17 cellular contexts compared by ENCODE assay signal in the genomic region with DNA sequence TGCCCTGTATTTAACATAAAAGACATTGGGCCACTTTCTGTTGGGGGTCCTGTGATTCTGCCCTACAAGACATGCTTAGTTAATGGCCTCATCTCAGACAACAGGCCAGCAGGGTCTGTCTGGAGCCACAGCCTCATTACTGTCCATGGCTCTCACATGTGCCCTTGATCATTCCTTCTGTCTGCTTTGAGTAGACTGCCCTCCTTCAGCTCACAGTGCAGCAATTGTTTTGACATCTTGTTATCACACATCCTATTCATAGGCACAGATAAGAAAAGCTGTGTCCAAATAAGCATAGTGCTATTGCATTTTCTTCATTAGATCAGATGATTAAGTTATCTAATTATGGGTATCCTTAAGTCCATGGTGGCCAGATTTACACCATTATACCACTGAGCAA.
DNase-seq lines count a peak whose midpoint lies in the region; ATAC-seq and TF ChIP-seq lines count a peak whose summit lies in the region.
"Had no signal": no experiment of that assay in that cellular context is flagged by ENCODE, and none has a peak within 500 bp of the region (broad histone marks: within the 10 kb centered on the region; RNA-seq: fewer than 3 reads in every experiment).

No MANE protein-coding gene starts in this region.

- no peak overlapping the region for H3K4me3 Mint-ChIP-seq in mesothelial cell of epicardium
- H3K4me3 Mint-ChIP-seq: CD8-positive, alpha-beta T cell had no signal

- H3K36me3 Mint-ChIP-seq in mesothelial cell of epicardium: no peaks in the 10 kb centered on the region
- H3K36me3 Mint-ChIP-seq: CD8-positive, alpha-beta T cell had no signal

- H3K9me3 ChIP-seq in cardiac muscle cell (ENCODE audit: low read depth): no peaks in the 10 kb centered on the region
- no peaks in the 10 kb centered on the region for H3K9me3 ChIP-seq in HAP-1

- no peaks in the 10 kb centered on the region for H3K9me3 Mint-ChIP-seq in mesothelial cell of epicardium
- H3K9me3 Mint-ChIP-seq: CD8-positive, alpha-beta T cell had no signal

- no peaks in the 10 kb centered on the region for H3K36me3 ChIP-seq in cardiac muscle cell
- H3K36me3 ChIP-seq in HAP-1 (replicated peaks): no peaks in the 10 kb centered on the region

- H3K27ac ChIP-seq in cardiac muscle cell: peak overlapping the region; percentile 7
- H3K27ac ChIP-seq: RWPE1 had no signal

- H3K4me1 Mint-ChIP-seq in mesothelial cell of epicardium: peaks cover 17% of the 10 kb centered on the region

- intact Hi-C loops in left ventricle myocardium superior (cut with micrococcal nuclease): no loop called here
- intact Hi-C loops in sciatic nerve (cut with DNase I): loop anchor here (2.0 kb wide), 1 partner anchor 47 kb away; no protein-coding TSS in a partner anchor

- H3K27me3 Mint-ChIP-seq in mesothelial cell of epicardium (ENCODE audit: low read depth): no peaks in the 10 kb centered on the region

- DNase-seq in cardiac muscle cell (ENCODE audit: low read depth in 1 of 2, low spot score in 1 of 2) (peak; percentile 28 to 30), left ventricle myocardium superior (no peak), fibroblast of the aortic adventitia (ENCODE audit: low read depth) (peak; percentile 30), mesothelial cell of epicardium (ENCODE audit: low spot score in 2 of 2, unreplicated experiment in 2 of 2) (no peak), HuH-7 (ENCODE audit: low spot score) (no peak), sciatic nerve (ENCODE audit: low spot score) (no peak), HAP-1 (ENCODE audit: low spot score in 2 of 2) (no peak)
- DNase-seq: 8988T; CD8-positive, alpha-beta T cell; DMS79 treated with DMSO at 0.1 percent for 48 hours; MV-4-11; NCI-H1417; NCI-H2029 treated with DMSO at 0.1 percent for 48 hours; NCI-H446 treated with DMSO at 0.1 percent for 48 hours had no signal

- peaks cover 20% of the 10 kb centered on the region for H3K4me1 ChIP-seq in cardiac muscle cell (ENCODE audit: low read depth)
- H3K4me1 ChIP-seq in HAP-1: no peaks in the 10 kb centered on the region

- ATAC-seq in left ventricle myocardium superior: no peak
- no peak for ATAC-seq in activated CD4-positive, CD25-positive, alpha-beta regulatory T cell treated with anti-CD3 and anti-CD28 coated beads, Interleukin-2, amount 50 U/mL, for 24 hours
- ATAC-seq in sciatic nerve: no peak
- ATAC-seq: CD8-positive, alpha-beta T cell; K562 had no signal

- H3K4me3 ChIP-seq in cardiac muscle cell (no peak overlapping the region), fibroblast of the aortic adventitia (ENCODE audit: low read depth, low read length) (no peak overlapping the region), HAP-1 (no peak overlapping the region)
- H3K4me3 ChIP-seq: K562 had no signal

- in situ Hi-C loops in HAP-1 (cut with MboI; ENCODE audit: low sequenced_read_pairs): no loop called here

- H3K27ac Mint-ChIP-seq in mesothelial cell of epicardium: peak overlapping the region; percentile 15
- H3K27ac Mint-ChIP-seq: CD8-positive, alpha-beta T cell had no signal

- TF ChIP-seq CTCF in cardiac muscle cell (IDR thresholded peaks at IDR 0.05; ENCODE audit: low read depth, low read length): no peak
- no peak for TF ChIP-seq CTCF in fibroblast of the aortic adventitia (IDR thresholded peaks at IDR 0.05; ENCODE audit: insufficient read depth, low read length)
- no peak for TF ChIP-seq CTCF in mesothelial cell of epicardium (IDR thresholded peaks at IDR 0.05; ENCODE audit: unreplicated experiment)

- H3K27me3 ChIP-seq in cardiac muscle cell (no peaks in the 10 kb centered on the region), HAP-1 (ENCODE audit: low read depth) (no peaks in the 10 kb centered on the region; the same call in 1 of the 2 replicates)

Comparison
In these comparisons a context has a peak if more than half of its experiments do, and no peak if none do; other contexts are left out.
1. DNase-seq: peak in cardiac muscle cell (2 of 2) and fibroblast of the aortic adventitia (single experiment); none in left ventricle myocardium superior (single experiment), mesothelial cell of epicardium (0 of 2), HuH-7 (single experiment), sciatic nerve (single experiment) and HAP-1 (0 of 2).